ENCODE assay signal across 1 cellular context in genomic region chr18:267688-268552, GRCh38.
TF ChIP-seq lines count a peak whose summit lies in the region.

A gene with protein sequence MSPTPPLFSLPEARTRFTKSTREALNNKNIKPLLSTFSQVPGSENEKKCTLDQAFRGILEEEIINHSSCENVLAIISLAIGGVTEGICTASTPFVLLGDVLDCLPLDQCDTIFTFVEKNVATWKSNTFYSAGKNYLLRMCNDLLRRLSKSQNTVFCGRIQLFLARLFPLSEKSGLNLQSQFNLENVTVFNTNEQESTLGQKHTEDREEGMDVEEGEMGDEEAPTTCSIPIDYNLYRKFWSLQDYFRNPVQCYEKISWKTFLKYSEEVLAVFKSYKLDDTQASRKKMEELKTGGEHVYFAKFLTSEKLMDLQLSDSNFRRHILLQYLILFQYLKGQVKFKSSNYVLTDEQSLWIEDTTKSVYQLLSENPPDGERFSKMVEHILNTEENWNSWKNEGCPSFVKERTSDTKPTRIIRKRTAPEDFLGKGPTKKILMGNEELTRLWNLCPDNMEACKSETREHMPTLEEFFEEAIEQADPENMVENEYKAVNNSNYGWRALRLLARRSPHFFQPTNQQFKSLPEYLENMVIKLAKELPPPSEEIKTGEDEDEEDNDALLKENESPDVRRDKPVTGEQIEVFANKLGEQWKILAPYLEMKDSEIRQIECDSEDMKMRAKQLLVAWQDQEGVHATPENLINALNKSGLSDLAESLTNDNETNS (minus strand): TSS chr18:268047. CDS start chr18:268019, 28 bp downstream.

TF ChIP-seq in HepG2, 621 proteins besides CTCF, POLR2A, EP300 and RAD21 (continued from another document and continues in another):
- TF ChIP-seq, protein P1, sequence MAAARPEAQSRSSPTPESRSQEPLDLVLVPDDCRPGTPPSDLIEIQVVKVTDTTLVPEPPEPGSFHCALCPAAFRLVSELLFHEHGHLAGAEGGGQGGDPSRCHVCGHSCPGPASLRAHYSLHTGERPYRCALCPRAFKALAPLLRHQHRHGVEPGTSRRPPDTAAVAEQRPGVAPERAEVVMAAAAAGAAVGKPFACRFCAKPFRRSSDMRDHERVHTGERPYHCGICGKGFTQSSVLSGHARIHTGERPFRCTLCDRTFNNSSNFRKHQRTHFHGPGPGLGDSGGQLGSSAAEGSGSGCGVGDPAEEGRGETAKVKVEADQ (CRISPR knock-in tag; IDR thresholded peaks at IDR 0.05; ENCODE audit: borderline replicate concordance), result peak; percentile 89
- no peak; the same call in 1 of the 2 replicates for TF ChIP-seq CCDC6 (CRISPR knock-in tag; IDR thresholded peaks at IDR 0.05)
- TF ChIP-seq GLI4 (CRISPR knock-in tag; IDR thresholded peaks at IDR 0.05; ENCODE audit: borderline replicate concordance), result peak; percentile 75; the same call in 1 of the 2 replicates
- peak; percentile 90 for TF ChIP-seq ZNF547 (CRISPR knock-in tag; IDR thresholded peaks at IDR 0.05)
- TF ChIP-seq ZMYM4 (CRISPR knock-in tag; IDR thresholded peaks at IDR 0.05), result peak; percentile 92
- TF ChIP-seq TBP (CRISPR knock-in tag; IDR thresholded peaks at IDR 0.05), result 0 out of 2 replicates have a peak, but pooled peaks have one; percentile 22
- no peak for TF ChIP-seq ZNF180 (CRISPR knock-in tag; IDR thresholded peaks at IDR 0.05; ENCODE audit: borderline replicate concordance, low read depth)
- TF ChIP-seq, protein P2, sequence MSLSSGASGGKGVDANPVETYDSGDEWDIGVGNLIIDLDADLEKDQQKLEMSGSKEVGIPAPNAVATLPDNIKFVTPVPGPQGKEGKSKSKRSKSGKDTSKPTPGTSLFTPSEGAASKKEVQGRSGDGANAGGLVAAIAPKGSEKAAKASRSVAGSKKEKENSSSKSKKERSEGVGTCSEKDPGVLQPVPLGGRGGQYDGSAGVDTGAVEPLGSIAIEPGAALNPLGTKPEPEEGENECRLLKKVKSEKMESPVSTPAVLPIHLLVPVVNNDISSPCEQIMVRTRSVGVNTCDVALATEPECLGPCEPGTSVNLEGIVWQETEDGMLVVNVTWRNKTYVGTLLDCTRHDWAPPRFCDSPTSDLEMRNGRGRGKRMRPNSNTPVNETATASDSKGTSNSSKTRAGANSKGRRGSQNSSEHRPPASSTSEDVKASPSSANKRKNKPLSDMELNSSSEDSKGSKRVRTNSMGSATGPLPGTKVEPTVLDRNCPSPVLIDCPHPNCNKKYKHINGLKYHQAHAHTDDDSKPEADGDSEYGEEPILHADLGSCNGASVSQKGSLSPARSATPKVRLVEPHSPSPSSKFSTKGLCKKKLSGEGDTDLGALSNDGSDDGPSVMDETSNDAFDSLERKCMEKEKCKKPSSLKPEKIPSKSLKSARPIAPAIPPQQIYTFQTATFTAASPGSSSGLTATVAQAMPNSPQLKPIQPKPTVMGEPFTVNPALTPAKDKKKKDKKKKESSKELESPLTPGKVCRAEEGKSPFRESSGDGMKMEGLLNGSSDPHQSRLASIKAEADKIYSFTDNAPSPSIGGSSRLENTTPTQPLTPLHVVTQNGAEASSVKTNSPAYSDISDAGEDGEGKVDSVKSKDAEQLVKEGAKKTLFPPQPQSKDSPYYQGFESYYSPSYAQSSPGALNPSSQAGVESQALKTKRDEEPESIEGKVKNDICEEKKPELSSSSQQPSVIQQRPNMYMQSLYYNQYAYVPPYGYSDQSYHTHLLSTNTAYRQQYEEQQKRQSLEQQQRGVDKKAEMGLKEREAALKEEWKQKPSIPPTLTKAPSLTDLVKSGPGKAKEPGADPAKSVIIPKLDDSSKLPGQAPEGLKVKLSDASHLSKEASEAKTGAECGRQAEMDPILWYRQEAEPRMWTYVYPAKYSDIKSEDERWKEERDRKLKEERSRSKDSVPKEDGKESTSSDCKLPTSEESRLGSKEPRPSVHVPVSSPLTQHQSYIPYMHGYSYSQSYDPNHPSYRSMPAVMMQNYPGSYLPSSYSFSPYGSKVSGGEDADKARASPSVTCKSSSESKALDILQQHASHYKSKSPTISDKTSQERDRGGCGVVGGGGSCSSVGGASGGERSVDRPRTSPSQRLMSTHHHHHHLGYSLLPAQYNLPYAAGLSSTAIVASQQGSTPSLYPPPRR (CRISPR knock-in tag; IDR thresholded peaks at IDR 0.05; ENCODE audit: borderline replicate concordance), result 0 out of 2 replicates have a peak, but pooled peaks have one; percentile 31
- TF ChIP-seq TMF1 (CRISPR knock-in tag; IDR thresholded peaks at IDR 0.05; ENCODE audit: low read depth), result peak; percentile 81; the same call in 1 of the 2 replicates
- peak; percentile 85; the same call in 1 of the 2 replicates for TF ChIP-seq ZNF124 (CRISPR knock-in tag; IDR thresholded peaks at IDR 0.05)
- TF ChIP-seq ZNF414 (CRISPR knock-in tag; IDR thresholded peaks at IDR 0.05), result 0 out of 2 replicates have a peak, but pooled peaks have one; percentile 47
- peak; percentile 86 for TF ChIP-seq SP4 (CRISPR knock-in tag; IDR thresholded peaks at IDR 0.05)
- TF ChIP-seq KDM1A (CRISPR knock-in tag; IDR thresholded peaks at IDR 0.05), result no peak
- TF ChIP-seq, protein P3, sequence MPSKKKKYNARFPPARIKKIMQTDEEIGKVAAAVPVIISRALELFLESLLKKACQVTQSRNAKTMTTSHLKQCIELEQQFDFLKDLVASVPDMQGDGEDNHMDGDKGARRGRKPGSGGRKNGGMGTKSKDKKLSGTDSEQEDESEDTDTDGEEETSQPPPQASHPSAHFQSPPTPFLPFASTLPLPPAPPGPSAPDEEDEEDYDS (CRISPR knock-in tag; IDR thresholded peaks at IDR 0.05), result peak; percentile 73
- TF ChIP-seq TP53 (CRISPR knock-in tag; conservative IDR thresholded peaks at IDR 0.05), result peak; percentile 67; the same call in 1 of the 2 replicates
- TF ChIP-seq GATA4 (IDR thresholded peaks at IDR 0.05; ENCODE audit: borderline replicate concordance, low read depth), result peak; percentile 39; the same call in 1 of the 2 replicates
- TF ChIP-seq CEBPB (IDR thresholded peaks at IDR 0.05; ENCODE audit: borderline replicate concordance, low read depth, low read length), result no peak
- TF ChIP-seq, protein P4, sequence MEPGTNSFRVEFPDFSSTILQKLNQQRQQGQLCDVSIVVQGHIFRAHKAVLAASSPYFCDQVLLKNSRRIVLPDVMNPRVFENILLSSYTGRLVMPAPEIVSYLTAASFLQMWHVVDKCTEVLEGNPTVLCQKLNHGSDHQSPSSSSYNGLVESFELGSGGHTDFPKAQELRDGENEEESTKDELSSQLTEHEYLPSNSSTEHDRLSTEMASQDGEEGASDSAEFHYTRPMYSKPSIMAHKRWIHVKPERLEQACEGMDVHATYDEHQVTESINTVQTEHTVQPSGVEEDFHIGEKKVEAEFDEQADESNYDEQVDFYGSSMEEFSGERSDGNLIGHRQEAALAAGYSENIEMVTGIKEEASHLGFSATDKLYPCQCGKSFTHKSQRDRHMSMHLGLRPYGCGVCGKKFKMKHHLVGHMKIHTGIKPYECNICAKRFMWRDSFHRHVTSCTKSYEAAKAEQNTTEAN (CRISPR knock-in tag; conservative IDR thresholded peaks at IDR 0.05), result no peak
- peak; percentile 86 for TF ChIP-seq ZNF275 (CRISPR knock-in tag; IDR thresholded peaks at IDR 0.05; ENCODE audit: borderline replicate concordance)
- TF ChIP-seq TEAD3 (CRISPR knock-in tag; optimal IDR thresholded peaks at IDR 0.05; ENCODE audit: borderline replicate concordance), result peak; percentile 64
- peak; percentile 29; the same call in 1 of the 2 replicates for TF ChIP-seq ZNF557 (CRISPR knock-in tag; IDR thresholded peaks at IDR 0.05)
- peak; percentile 79; the same call in 1 of the 2 replicates for TF ChIP-seq BRCA1 (CRISPR knock-in tag; IDR thresholded peaks at IDR 0.05)
- TF ChIP-seq, protein P5, sequence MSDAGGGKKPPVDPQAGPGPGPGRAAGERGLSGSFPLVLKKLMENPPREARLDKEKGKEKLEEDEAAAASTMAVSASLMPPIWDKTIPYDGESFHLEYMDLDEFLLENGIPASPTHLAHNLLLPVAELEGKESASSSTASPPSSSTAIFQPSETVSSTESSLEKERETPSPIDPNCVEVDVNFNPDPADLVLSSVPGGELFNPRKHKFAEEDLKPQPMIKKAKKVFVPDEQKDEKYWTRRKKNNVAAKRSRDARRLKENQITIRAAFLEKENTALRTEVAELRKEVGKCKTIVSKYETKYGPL (CRISPR knock-in tag; IDR thresholded peaks at IDR 0.05), result peak; percentile 43; the same call in 1 of the 2 replicates
- TF ChIP-seq RXRA (CRISPR knock-in tag; IDR thresholded peaks at IDR 0.05), result peak; percentile 75
- no peak for TF ChIP-seq SNRNP70 (IDR thresholded peaks at IDR 0.05; ENCODE audit: low read depth, low read length)
- TF ChIP-seq, protein P6, sequence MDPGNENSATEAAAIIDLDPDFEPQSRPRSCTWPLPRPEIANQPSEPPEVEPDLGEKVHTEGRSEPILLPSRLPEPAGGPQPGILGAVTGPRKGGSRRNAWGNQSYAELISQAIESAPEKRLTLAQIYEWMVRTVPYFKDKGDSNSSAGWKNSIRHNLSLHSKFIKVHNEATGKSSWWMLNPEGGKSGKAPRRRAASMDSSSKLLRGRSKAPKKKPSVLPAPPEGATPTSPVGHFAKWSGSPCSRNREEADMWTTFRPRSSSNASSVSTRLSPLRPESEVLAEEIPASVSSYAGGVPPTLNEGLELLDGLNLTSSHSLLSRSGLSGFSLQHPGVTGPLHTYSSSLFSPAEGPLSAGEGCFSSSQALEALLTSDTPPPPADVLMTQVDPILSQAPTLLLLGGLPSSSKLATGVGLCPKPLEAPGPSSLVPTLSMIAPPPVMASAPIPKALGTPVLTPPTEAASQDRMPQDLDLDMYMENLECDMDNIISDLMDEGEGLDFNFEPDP (CRISPR knock-in tag; conservative IDR thresholded peaks at IDR 0.05), result no peak
- TF ChIP-seq, protein P7, sequence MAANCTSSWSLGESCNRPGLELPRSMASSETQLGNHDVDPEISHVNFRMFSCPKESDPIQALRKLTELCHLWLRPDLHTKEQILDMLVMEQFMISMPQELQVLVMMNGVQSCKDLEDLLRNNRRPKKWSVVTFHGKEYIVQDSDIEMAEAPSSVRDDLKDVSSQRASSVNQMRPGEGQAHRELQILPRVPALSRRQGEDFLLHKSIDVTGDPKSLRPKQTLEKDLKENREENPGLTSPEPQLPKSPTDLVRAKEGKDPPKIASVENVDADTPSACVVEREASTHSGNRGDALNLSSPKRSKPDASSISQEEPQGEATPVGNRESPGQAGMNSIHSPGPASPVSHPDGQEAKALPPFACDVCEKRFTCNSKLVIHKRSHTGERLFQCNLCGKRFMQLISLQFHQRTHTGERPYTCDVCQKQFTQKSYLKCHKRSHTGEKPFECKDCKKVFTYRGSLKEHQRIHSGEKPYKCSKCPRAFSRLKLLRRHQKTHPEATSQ (CRISPR knock-in tag; IDR thresholded peaks at IDR 0.05; ENCODE audit: borderline replicate concordance), result peak; percentile 92; the same call in 1 of the 2 replicates
- TF ChIP-seq ZNF646 (CRISPR knock-in tag; IDR thresholded peaks at IDR 0.05), result 0 out of 2 replicates have a peak, but pooled peaks have one; percentile 28
- no peak; the same call in 1 of the 2 replicates for TF ChIP-seq NCOA1 (CRISPR knock-in tag; IDR thresholded peaks at IDR 0.05)
- TF ChIP-seq ZMAT3 (CRISPR knock-in tag; conservative IDR thresholded peaks at IDR 0.05), result peak; percentile 65
- peak; percentile 100 for TF ChIP-seq KMT2B (CRISPR knock-in tag; IDR thresholded peaks at IDR 0.05)
- TF ChIP-seq ZNF605 (CRISPR knock-in tag; IDR thresholded peaks at IDR 0.05), result peak; percentile 34; the same call in 1 of the 2 replicates
- peak; percentile 56 for TF ChIP-seq XRCC5 (optimal IDR thresholded peaks at IDR 0.05; ENCODE audit: low read length)
- no peak for TF ChIP-seq SP140L (CRISPR knock-in tag; IDR thresholded peaks at IDR 0.05; ENCODE audit: borderline replicate concordance)
